In genomic region chr1:155000475-155000724, GRCh38 we compare ENCODE assay signal across 8 cellular contexts. TPM values are rescaled to one million over a fixed set of nuclear protein-coding genes. Genes with fewer than 3 reads are reported as not detected.
DNase-seq lines count a peak whose midpoint lies in the region; ATAC-seq and TF ChIP-seq lines count a peak whose summit lies in the region.

No MANE protein-coding gene starts in this region.

- peak overlapping the region; percentile 92 to 94 for H3K4me3 ChIP-seq in ascending aorta
- H3K4me3 ChIP-seq in left lung = peak overlapping the region; percentile 91 to 96
- peak overlapping the region; percentile 99 for H3K4me3 ChIP-seq in thoracic aorta

- no peaks in the 10 kb centered on the region for H3K27me3 Mint-ChIP-seq in activated T-cell treated with anti-CD3 and anti-CD28 coated beads, Interleukin-2, amount 50 U/mL, for 4 hours (ENCODE audit: low read depth)

- H3K4me1 ChIP-seq in ascending aorta = peaks cover 14 to 28% of the 10 kb centered on the region in 2 donors
- peaks cover 25 to 59% of the 10 kb centered on the region in 2 donors for H3K4me1 ChIP-seq in left lung
- peaks cover 26 to 31% of the 10 kb centered on the region in 2 donors for H3K4me1 ChIP-seq in thoracic aorta (ENCODE audit: control insufficient read depth in 1 of 2, low read depth in 2 of 2)

- ATAC-seq in activated T-cell treated with anti-CD3 and anti-CD28 coated beads, Interleukin-2, amount 50 U/mL, for 4 hours = no peak
- ATAC-seq in left lung (no peak), thoracic aorta (ENCODE audit: insufficient number of reproducible peaks, low FRiP score, low read depth) (no peak)

- no peaks in the 10 kb centered on the region for H3K27me3 ChIP-seq in ascending aorta
- H3K27me3 ChIP-seq in left lung = no peaks in the 10 kb centered on the region
- no peaks in the 10 kb centered on the region for H3K27me3 ChIP-seq in thoracic aorta (replicated peaks; ENCODE audit: insufficient read depth)

- peak overlapping the region; percentile 97 to 98 for H3K27ac ChIP-seq in ascending aorta
- H3K27ac ChIP-seq in left lung = peak overlapping the region; percentile 92 to 96
- H3K27ac ChIP-seq in thoracic aorta = peak overlapping the region; percentile 96 to 97

- intact Hi-C loops in ascending aorta (cut with DNase I) = loop anchor here (1.0 to 5.0 kb wide), 5 partner anchors 17 to 962 kb away; partner anchors contain the start of genes ATP8B2, FLAD1, PYGO2 and SLC50A1
- intact Hi-C loops in left lung (cut with DNase I) = no loop called here

- no peak for DNase-seq in activated T-cell treated with anti-CD3 and anti-CD28 coated beads, Interleukin-2, amount 50 U/mL, for 4 hours
- no peak for DNase-seq in activated T-cell treated with anti-CD3 and anti-CD28 coated beads, Interleukin-2, amount 50 U/mL, for 1 hour
- DNase-seq in ascending aorta (ENCODE audit: low spot score in 2 of 2) = no peak
- peak in 1 of 2 donors; percentile 58 for DNase-seq in left lung
- no peak for DNase-seq in thoracic aorta (ENCODE audit: low spot score)
- DNase-seq in COLO829 (ENCODE audit: low spot score) = no peak
- no peak for DNase-seq in glomerular visceral epithelial cell (ENCODE audit: extremely low spot score)
- no peak for DNase-seq in Kasumi-1 (lab: John Stamatoyannopoulos, UW)

- H3K9me3 Mint-ChIP-seq in activated T-cell treated with anti-CD3 and anti-CD28 coated beads, Interleukin-2, amount 50 U/mL, for 4 hours = no peaks in the 10 kb centered on the region

- H3K36me3 Mint-ChIP-seq in activated T-cell treated with anti-CD3 and anti-CD28 coated beads, Interleukin-2, amount 50 U/mL, for 4 hours (ENCODE audit: insufficient read depth) = no peaks in the 10 kb centered on the region

- peaks cover 43% of the 10 kb centered on the region for H3K4me1 Mint-ChIP-seq in activated T-cell treated with anti-CD3 and anti-CD28 coated beads, Interleukin-2, amount 50 U/mL, for 4 hours (ENCODE audit: low read depth)

- H3K4me3 Mint-ChIP-seq in activated T-cell treated with anti-CD3 and anti-CD28 coated beads, Interleukin-2, amount 50 U/mL, for 4 hours = peak overlapping the region; percentile 81

- TF ChIP-seq CTCF in ascending aorta (IDR thresholded peaks at IDR 0.05) (no peak), left lung (IDR thresholded peaks at IDR 0.05) (no peak), thoracic aorta (IDR thresholded peaks at IDR 0.05) (no peak)

- H3K9me3 ChIP-seq in ascending aorta (no peaks in the 10 kb centered on the region), left lung (no peaks in the 10 kb centered on the region), thoracic aorta (no peaks in the 10 kb centered on the region)

- no peaks in the 10 kb centered on the region for H3K36me3 ChIP-seq in ascending aorta
- H3K36me3 ChIP-seq in left lung = no peaks in the 10 kb centered on the region
- no peaks in the 10 kb centered on the region for H3K36me3 ChIP-seq in thoracic aorta

RNA-seq across cellular contexts. Expression of gene ZBTB7B, which starts 2.2 kb away (rescaled TPM):
- total RNA-seq in activated T-cell treated with anti-CD3 and anti-CD28 coated beads, Interleukin-2, amount 50 U/mL, for 4 hours = 10 to 100 TPM; 40.6 to 76.0 (median 52.2) TPM
- total RNA-seq in ascending aorta (83.1 TPM), left lung (100 to 1,000 TPM in 1 of 2 donors, 10 to 100 TPM in 1; 60.5 to 104 TPM), thoracic aorta (10 to 100 TPM; 35.3 to 66.3 TPM)

RNA-seq across cellular contexts. Expression of gene LENEP, which starts 7.0 kb away (rescaled TPM):
- total RNA-seq in activated T-cell treated with anti-CD3 and anti-CD28 coated beads, Interleukin-2, amount 50 U/mL, for 4 hours = under 1 TPM in 2 of 3 donors, not detected in 1; 0.40 to 0.50 TPM
- not detected for total RNA-seq in ascending aorta
- under 1 TPM in 1 of 2 donors, not detected in 1; 0.52 TPM for total RNA-seq in left lung
- not detected for total RNA-seq in thoracic aorta

RNA-seq across cellular contexts. Expression of gene FLAD1, which starts 17.3 kb away (rescaled TPM):
- total RNA-seq in activated T-cell treated with anti-CD3 and anti-CD28 coated beads, Interleukin-2, amount 50 U/mL, for 4 hours = 100 to 1,000 TPM; 108 to 109 (median 108) TPM
- total RNA-seq in ascending aorta (31.2 TPM), left lung (10 to 100 TPM; 26.4 to 39.9 TPM), thoracic aorta (10 to 100 TPM; 23.8 to 27.2 TPM)

RNA-seq across cellular contexts. Expression of gene CKS1B, which starts 25.9 kb away (rescaled TPM):
- 10 to 100 TPM; 61.5 to 78.5 (median 76.7) TPM for total RNA-seq in activated T-cell treated with anti-CD3 and anti-CD28 coated beads, Interleukin-2, amount 50 U/mL, for 4 hours
- total RNA-seq in ascending aorta (40.4 TPM), left lung (10 to 100 TPM; 29.7 to 40.8 TPM), thoracic aorta (10 to 100 TPM; 13.5 to 23.7 TPM)

RNA-seq across cellular contexts. Expression of gene SHC1, which starts 29.9 kb away (rescaled TPM):
- 10 to 100 TPM; 38.7 to 43.7 (median 39.2) TPM for total RNA-seq in activated T-cell treated with anti-CD3 and anti-CD28 coated beads, Interleukin-2, amount 50 U/mL, for 4 hours
- total RNA-seq in ascending aorta (211 TPM), left lung (100 to 1,000 TPM; 134 to 144 TPM), thoracic aorta (100 to 1,000 TPM; 129 to 174 TPM)
